Comparison of ENCODE assay signal across 10 cellular contexts in the genomic region with DNA sequence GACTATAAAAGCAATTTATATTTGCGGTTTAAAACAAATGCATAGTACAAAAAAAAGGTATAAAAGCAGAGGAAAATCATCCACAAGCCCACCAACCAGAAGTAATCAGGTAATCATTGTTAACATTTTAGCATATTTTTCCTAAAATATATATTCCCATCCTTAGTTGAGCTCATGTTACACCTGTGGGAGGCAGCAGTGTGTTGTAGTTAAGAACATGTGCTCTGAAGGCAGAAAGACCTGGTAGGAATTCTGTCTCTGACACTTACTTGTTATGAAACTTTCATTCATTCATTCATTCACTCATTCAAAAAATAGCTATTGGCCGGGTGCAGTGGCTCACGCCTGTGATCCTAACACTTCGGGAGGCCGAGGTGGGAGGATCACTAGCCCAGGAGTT.
DNase-seq lines count a peak whose midpoint lies in the region; ATAC-seq, FAIRE-seq and TF ChIP-seq lines count a peak whose summit lies in the region.
"Had no signal": no experiment of that assay in that cellular context is flagged by ENCODE, and none has a peak within 500 bp of the region (broad histone marks: within the 10 kb centered on the region; RNA-seq: fewer than 3 reads in every experiment).

No MANE protein-coding gene starts in this region.

- no peak overlapping the region for H3K4me3 ChIP-seq in choroid plexus epithelial cell (ENCODE audit: low read depth, low read length)
- H3K4me3 ChIP-seq: SJSA1 had no signal

- no peak overlapping the region for H3K27ac Mint-ChIP-seq in nephron

- no peak overlapping the region for H3K4me3 Mint-ChIP-seq in nephron

- FAIRE-seq in G401.6 (lab: Jason Lieb, UNC) = peak; percentile 17

- peaks cover 4% of the 10 kb centered on the region for H3K9me3 Mint-ChIP-seq in nephron

- no peak for ATAC-seq in GM21423 (IDR thresholded peaks at IDR 0.05; ENCODE audit: unreplicated experiment)

- H3K27me3 Mint-ChIP-seq in nephron (ENCODE audit: low read depth) = no peaks in the 10 kb centered on the region

- no peaks in the 10 kb centered on the region for H3K4me1 Mint-ChIP-seq in nephron

- DNase-seq in NAMALWA (ENCODE audit: low spot score) (peak; percentile 11), choroid plexus epithelial cell (ENCODE audit: low read depth) (peak; percentile 75), SHP77 treated with DMSO at 0.1 percent for 48 hours (lab: John Stamatoyannopoulos, UW) (no peak), NCI-H2196 treated with DMSO at 0.1 percent for 48 hours (lab: John Stamatoyannopoulos, UW; ENCODE audit: unreplicated experiment) (no peak)
- no peak for DNase-seq in activated CD4-positive, alpha-beta T cell treated with anti-CD3 and anti-CD28 coated beads for 48 hours
- DNase-seq: activated T-cell treated with anti-CD3 and anti-CD28 coated beads, Interleukin-2, amount 50 U/mL, for 48 hours had no signal

- peak; percentile 47 for TF ChIP-seq CTCF in choroid plexus epithelial cell (conservative IDR thresholded peaks at IDR 0.05; ENCODE audit: low read depth, low read length)
- peak; percentile 17 to 38 (median 32) for TF ChIP-seq CTCF in nephron (IDR thresholded peaks at IDR 0.05; ENCODE audit: unreplicated experiment in 3 of 3)

- H3K36me3 Mint-ChIP-seq in nephron (ENCODE audit: low read depth) = no peaks in the 10 kb centered on the region

Comparison
In these comparisons a context has a peak if more than half of its experiments do, and no peak if none do; other contexts are left out.
1. DNase-seq: peak in NAMALWA (single experiment) and choroid plexus epithelial cell (single experiment); none in SHP77 treated with DMSO at 0.1 percent for 48 hours (single experiment), activated CD4-positive, alpha-beta T cell treated with anti-CD3 and anti-CD28 coated beads for 48 hours (single experiment) and NCI-H2196 treated with DMSO at 0.1 percent for 48 hours (single experiment).